Comparison of ENCODE assay signal across 7 cellular contexts in genomic region chr7:150356265-150356897, GRCh38. TPM values are rescaled to one million over a fixed set of nuclear protein-coding genes. Genes with fewer than 3 reads are reported as not detected.
DNase-seq lines count a peak whose midpoint lies in the region; ATAC-seq and TF ChIP-seq lines count a peak whose summit lies in the region.

No MANE protein-coding gene starts in this region.

- peak; percentile 20 for TF ChIP-seq CTCF in GM20000 (IDR thresholded peaks at IDR 0.05; ENCODE audit: extremely low read depth, missing control alignments)
- TF ChIP-seq CTCF in Peyer's patch (IDR thresholded peaks at IDR 0.05): peak; percentile 52 to 70 (median 55)
- TF ChIP-seq CTCF in esophagus muscularis mucosa (IDR thresholded peaks at IDR 0.05): peak; percentile 24 to 62 (median 50)
- TF ChIP-seq CTCF in retinal pigment epithelial cell (conservative IDR thresholded peaks at IDR 0.05; ENCODE audit: low read depth, low read length): peak; percentile 76

- H3K27ac ChIP-seq in Peyer's patch (no peak overlapping the region), esophagus muscularis mucosa (replicated peaks in 1 of 4) (no peak overlapping the region), caudate nucleus (ENCODE audit: low read depth, low read length) (no peak overlapping the region)

- H3K9me3 ChIP-seq in Peyer's patch: no peaks in the 10 kb centered on the region
- no peaks in the 10 kb centered on the region for H3K9me3 ChIP-seq in esophagus muscularis mucosa

- in situ Hi-C loops in Caki2 (cut with HindIII; ENCODE audit: low pct_unique_long_range_greater_than_20kb, low sequenced_read_pairs): no loop called here

- H3K4me1 ChIP-seq in Peyer's patch (peaks cover 0 to 7% (median 0%) of the 10 kb centered on the region in 4 donors), esophagus muscularis mucosa (peaks cover 0 to 13% (median 11%) of the 10 kb centered on the region in 4 donors)

- TF ChIP-seq EP300 in esophagus muscularis mucosa (IDR thresholded peaks at IDR 0.05): no peak

- H3K27me3 ChIP-seq in Peyer's patch: no peaks in the 10 kb centered on the region
- no peaks in the 10 kb centered on the region for H3K27me3 ChIP-seq in esophagus muscularis mucosa

- TF ChIP-seq POLR2A in Peyer's patch (IDR thresholded peaks at IDR 0.05) (no peak), esophagus muscularis mucosa (IDR thresholded peaks at IDR 0.05; ENCODE audit: low read depth) (no peak)

- DNase-seq in Caki2 (ENCODE audit: low read depth): peak; percentile 46
- no peak for DNase-seq in GM20000 (ENCODE audit: low spot score)
- peak in 1 of 3 donors; percentile 58 for DNase-seq in Peyer's patch
- no peak for DNase-seq in esophagus muscularis mucosa (ENCODE audit: extremely low spot score)
- DNase-seq in retinal pigment epithelial cell (ENCODE audit: low read depth): no peak
- DNase-seq in caudate nucleus (lab: John Stamatoyannopoulos, UW): no peak

- H3K36me3 ChIP-seq in Peyer's patch (no peaks in the 10 kb centered on the region), esophagus muscularis mucosa (no peaks in the 10 kb centered on the region)

- 41% methylated on average over 6 of the region's 6 CpGs for WGBS in esophagus muscularis mucosa

- no peak overlapping the region for H3K4me3 ChIP-seq in Peyer's patch
- H3K4me3 ChIP-seq in esophagus muscularis mucosa: no peak overlapping the region
- no peak overlapping the region for H3K4me3 ChIP-seq in retinal pigment epithelial cell (ENCODE audit: low read length)

- intact Hi-C loops in esophagus muscularis mucosa (cut with DNase I): no loop called here

- ATAC-seq in GM18520 (IDR thresholded peaks at IDR 0.05; ENCODE audit: unreplicated experiment): no peak

RNA-seq across cellular contexts. Expression of gene REPIN1, which starts 12.2 kb away (rescaled TPM):
- 86.1 and 89.8 TPM in 2 replicates for total RNA-seq in Caki2 (2014; rRNA removed; shearing (Covaris generic); ENCODE audit: low replicate concordance)
- 100 to 1,000 TPM; 138 to 209 (median 159) TPM for total RNA-seq in Peyer's patch
- total RNA-seq in esophagus muscularis mucosa: 100 to 1,000 TPM in 2 of 4 donors, 10 to 100 TPM in 2; 66.8 to 143 (median 97.7) TPM

RNA-seq across cellular contexts. Expression of gene RARRES2, which starts 15.0 kb away (rescaled TPM):
- 2.7 and 10.6 TPM in 2 replicates for total RNA-seq in Caki2 (2014; rRNA removed; shearing (Covaris generic); ENCODE audit: low replicate concordance)
- total RNA-seq in Peyer's patch (10 to 100 TPM; 21.5 to 99.9 (median 27.1) TPM), esophagus muscularis mucosa (100 to 1,000 TPM; 143 to 193 (median 173) TPM)

RNA-seq across cellular contexts. Expression of gene ZNF775, which starts 22.7 kb away (rescaled TPM):
- 8.6 and 10.2 TPM in 2 replicates for total RNA-seq in Caki2 (2014; rRNA removed; shearing (Covaris generic); ENCODE audit: low replicate concordance)
- total RNA-seq in Peyer's patch (1 to 10 TPM; 1.7 to 2.8 (median 2.5) TPM), esophagus muscularis mucosa (10 to 100 TPM in 3 of 4 donors, 1 to 10 TPM in 1; 6.6 to 19.8 (median 15.0) TPM)

RNA-seq across cellular contexts. Expression of gene ACTR3C, which starts 33.0 kb away (rescaled TPM):
- total RNA-seq in Caki2 (2014; rRNA removed; shearing (Covaris generic); ENCODE audit: low replicate concordance): 3.7 and 23.0 TPM in 2 replicates
- total RNA-seq in Peyer's patch: 10 to 100 TPM; 34.5 to 70.4 (median 56.8) TPM
- total RNA-seq in esophagus muscularis mucosa: 10 to 100 TPM in 1 of 4 donors, 1 to 10 TPM in 3; 4.3 to 10.1 (median 4.8) TPM

RNA-seq across cellular contexts. Expression of gene LRRC61, which starts 33.2 kb away (rescaled TPM):
- 53.9 and 54.9 TPM in 2 replicates for total RNA-seq in Caki2 (2014; rRNA removed; shearing (Covaris generic); ENCODE audit: low replicate concordance)
- total RNA-seq in Peyer's patch (10 to 100 TPM; 19.3 to 22.1 (median 20.0) TPM), esophagus muscularis mucosa (10 to 100 TPM in 2 of 4 donors, 1 to 10 TPM in 2; 7.9 to 16.5 (median 12.4) TPM)

Comparison
In these comparisons a context has a peak if more than half of its experiments do, and no peak if none do; other contexts are left out.
1. CTCF ChIP-seq: peak in every context shown above with its lines; median percentile 76 in retinal pigment epithelial cell; 55 in Peyer's patch; 50 in esophagus muscularis mucosa; 20 in GM20000.